ENCODE assay signal across 8 cellular contexts in the genomic region with DNA sequence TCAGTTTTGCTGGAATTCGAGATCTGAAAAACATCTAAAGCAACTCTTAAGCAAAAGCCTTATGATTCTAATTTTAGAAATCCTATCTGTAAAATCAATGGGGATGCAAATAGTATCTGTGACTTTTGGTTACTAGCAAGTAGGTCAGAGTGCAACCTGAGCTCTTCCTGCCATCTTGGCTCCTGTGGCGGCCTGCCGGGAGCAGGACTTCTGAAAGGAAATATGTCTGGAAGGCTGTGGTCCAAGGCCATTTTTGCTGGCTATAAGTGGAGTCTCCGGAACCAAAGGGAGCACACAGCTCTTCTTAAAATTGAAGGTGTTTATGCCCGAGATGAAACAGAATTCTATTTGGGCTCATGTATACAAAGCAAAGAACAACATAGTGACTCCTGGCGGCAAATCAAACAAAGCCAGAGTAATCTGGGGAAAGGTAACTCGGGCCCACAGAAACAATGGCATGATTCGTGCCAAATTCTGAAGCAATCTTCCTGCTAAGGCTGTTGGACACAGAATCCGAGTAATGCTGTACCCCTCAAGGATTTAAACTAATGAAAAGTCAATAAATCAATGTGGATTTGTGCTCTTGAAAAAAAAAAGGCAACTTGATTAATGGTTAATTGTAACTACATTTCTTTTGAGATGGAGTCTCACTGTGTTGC. TPM values are rescaled to one million over a fixed set of nuclear protein-coding genes. Genes with fewer than 3 reads are reported as not detected.
DNase-seq lines count a peak whose midpoint lies in the region; ATAC-seq and TF ChIP-seq lines count a peak whose summit lies in the region.

No MANE protein-coding gene starts in this region.

- WGBS in ovary, 3 donors, result 71 to 74% (median 73%) methylated on average over 9 of the region's 9 CpGs

- TF ChIP-seq POLR2A in ovary (IDR thresholded peaks at IDR 0.05), result no peak

- no peak for DNase-seq in CD4-positive, alpha-beta T cell
- no peak for DNase-seq in central memory CD8-positive, alpha-beta T cell (ENCODE audit: low spot score in 2 of 2)
- DNase-seq in natural killer cell (no peak), DMS 273 (lab: John Stamatoyannopoulos, UW; ENCODE audit: unreplicated experiment) (no peak), ovary (no peak)

- H3K27me3 ChIP-seq in CD4-positive, alpha-beta T cell (ENCODE audit: control insufficient read depth, insufficient read depth, low read length), result no peaks in the 10 kb centered on the region
- no peaks in the 10 kb centered on the region for H3K27me3 ChIP-seq in ovary

- H3K36me3 ChIP-seq in ovary, result no peaks in the 10 kb centered on the region

- peak overlapping the region; percentile 98 for H3K4me3 Mint-ChIP-seq in CD4-positive, alpha-beta T cell
- peak overlapping the region; percentile 92 for H3K4me3 Mint-ChIP-seq in central memory CD8-positive, alpha-beta T cell
- H3K4me3 Mint-ChIP-seq in natural killer cell, result peak overlapping the region; percentile 94

- ATAC-seq in CD4-positive, alpha-beta T cell (ENCODE audit: poor library complexity), result no peak
- no peak for ATAC-seq in central memory CD8-positive, alpha-beta T cell (replicated peaks; ENCODE audit: extremely low read depth, poor library complexity, severe bottlenecking)
- ATAC-seq in natural killer cell (no peak), HG03039 (IDR thresholded peaks at IDR 0.05; ENCODE audit: unreplicated experiment) (no peak), GM21717 (IDR thresholded peaks at IDR 0.05; ENCODE audit: unreplicated experiment) (no peak)

- peak overlapping the region; percentile 89 for H3K27ac Mint-ChIP-seq in CD4-positive, alpha-beta T cell
- H3K27ac Mint-ChIP-seq in central memory CD8-positive, alpha-beta T cell (ENCODE audit: low read depth), result no peak overlapping the region
- peak overlapping the region in 1 of 2 donors; percentile 85 for H3K27ac Mint-ChIP-seq in natural killer cell

- no peak overlapping the region for H3K27ac ChIP-seq in CD4-positive, alpha-beta T cell (ENCODE audit: low read depth, low read length)
- H3K27ac ChIP-seq in ovary, result no peak overlapping the region

- CTCF ChIA-PET in CD4-positive, alpha-beta T cell (lab: Charles Lee), result interaction anchor here (2.0 kb wide), 1 partner anchor 11 kb away, joined by 10 read pairs; no protein-coding TSS in a partner anchor

- H3K9me3 ChIP-seq in CD4-positive, alpha-beta T cell (ENCODE audit: control insufficient read depth, low read length), result no peaks in the 10 kb centered on the region
- H3K9me3 ChIP-seq in ovary, result no peaks in the 10 kb centered on the region

- no peak for TF ChIP-seq EP300 in Ishikawa (IDR thresholded peaks at IDR 0.05; ENCODE audit: borderline replicate concordance)
- no peak for TF ChIP-seq EP300 in ovary (IDR thresholded peaks at IDR 0.05)

- peaks cover 9% of the 10 kb centered on the region for H3K4me1 ChIP-seq in ovary (ENCODE audit: insufficient read depth)

- no peak for TF ChIP-seq RAD21 in Ishikawa (IDR thresholded peaks at IDR 0.05; ENCODE audit: low read depth)

- peaks cover 57% of the 10 kb centered on the region for H3K4me1 Mint-ChIP-seq in CD4-positive, alpha-beta T cell (ENCODE audit: low read depth)
- peaks cover 44% of the 10 kb centered on the region for H3K4me1 Mint-ChIP-seq in central memory CD8-positive, alpha-beta T cell
- H3K4me1 Mint-ChIP-seq in natural killer cell, result peaks cover 24 to 44% of the 10 kb centered on the region in 2 donors

- no peak overlapping the region for H3K4me3 ChIP-seq in ovary

- H3K9me3 Mint-ChIP-seq in CD4-positive, alpha-beta T cell, result no peaks in the 10 kb centered on the region
- H3K9me3 Mint-ChIP-seq in central memory CD8-positive, alpha-beta T cell, result no peaks in the 10 kb centered on the region
- H3K9me3 Mint-ChIP-seq in natural killer cell, result no peaks in the 10 kb centered on the region

- no peak for TF ChIP-seq CTCF in CD4-positive, alpha-beta T cell (IDR thresholded peaks at IDR 0.05)
- TF ChIP-seq CTCF in natural killer cell (IDR thresholded peaks at IDR 0.05) (no peak), ovary (IDR thresholded peaks at IDR 0.05) (no peak)

- H3K27me3 Mint-ChIP-seq in CD4-positive, alpha-beta T cell, result no peaks in the 10 kb centered on the region
- H3K27me3 Mint-ChIP-seq in central memory CD8-positive, alpha-beta T cell, result peaks cover 6% of the 10 kb centered on the region
- H3K27me3 Mint-ChIP-seq in natural killer cell (ENCODE audit: low read depth in 2 of 2), result peaks cover 3 to 5% of the 10 kb centered on the region in 2 donors

- peaks cover 28% of the 10 kb centered on the region for H3K36me3 Mint-ChIP-seq in CD4-positive, alpha-beta T cell (ENCODE audit: low read depth)
- peaks cover 14% of the 10 kb centered on the region for H3K36me3 Mint-ChIP-seq in central memory CD8-positive, alpha-beta T cell (ENCODE audit: insufficient read depth)
- no peaks in the 10 kb centered on the region for H3K36me3 Mint-ChIP-seq in natural killer cell

- POLR2A ChIA-PET in CD4-positive, alpha-beta T cell (lab: Charles Lee), result no interaction called here

- intact Hi-C loops in CD4-positive, alpha-beta T cell (cut with DNase I, micrococcal nuclease), result loop anchor here in 1 of 2 experiments (2.0 to 10.0 kb wide), 2 partner anchors 40 to 228 kb away; partner anchors contain the start of gene PARVG
- intact Hi-C loops in natural killer cell (cut with micrococcal nuclease), result loop anchor here (10.0 kb wide), 1 partner anchor 538 kb away; the partner anchor contains the start of gene RTL6
- intact Hi-C loops in ovary (cut with DNase I), result no loop called here

TF ChIP-seq in Ishikawa, 13 proteins besides CTCF, POLR2A, EP300 and RAD21:
- TF ChIP-seq NFIC (IDR thresholded peaks at IDR 0.05) (peak; percentile 47), CEBPB (IDR thresholded peaks at IDR 0.05) (peak; percentile 66)
- TF ChIP-seq, protein P1, sequence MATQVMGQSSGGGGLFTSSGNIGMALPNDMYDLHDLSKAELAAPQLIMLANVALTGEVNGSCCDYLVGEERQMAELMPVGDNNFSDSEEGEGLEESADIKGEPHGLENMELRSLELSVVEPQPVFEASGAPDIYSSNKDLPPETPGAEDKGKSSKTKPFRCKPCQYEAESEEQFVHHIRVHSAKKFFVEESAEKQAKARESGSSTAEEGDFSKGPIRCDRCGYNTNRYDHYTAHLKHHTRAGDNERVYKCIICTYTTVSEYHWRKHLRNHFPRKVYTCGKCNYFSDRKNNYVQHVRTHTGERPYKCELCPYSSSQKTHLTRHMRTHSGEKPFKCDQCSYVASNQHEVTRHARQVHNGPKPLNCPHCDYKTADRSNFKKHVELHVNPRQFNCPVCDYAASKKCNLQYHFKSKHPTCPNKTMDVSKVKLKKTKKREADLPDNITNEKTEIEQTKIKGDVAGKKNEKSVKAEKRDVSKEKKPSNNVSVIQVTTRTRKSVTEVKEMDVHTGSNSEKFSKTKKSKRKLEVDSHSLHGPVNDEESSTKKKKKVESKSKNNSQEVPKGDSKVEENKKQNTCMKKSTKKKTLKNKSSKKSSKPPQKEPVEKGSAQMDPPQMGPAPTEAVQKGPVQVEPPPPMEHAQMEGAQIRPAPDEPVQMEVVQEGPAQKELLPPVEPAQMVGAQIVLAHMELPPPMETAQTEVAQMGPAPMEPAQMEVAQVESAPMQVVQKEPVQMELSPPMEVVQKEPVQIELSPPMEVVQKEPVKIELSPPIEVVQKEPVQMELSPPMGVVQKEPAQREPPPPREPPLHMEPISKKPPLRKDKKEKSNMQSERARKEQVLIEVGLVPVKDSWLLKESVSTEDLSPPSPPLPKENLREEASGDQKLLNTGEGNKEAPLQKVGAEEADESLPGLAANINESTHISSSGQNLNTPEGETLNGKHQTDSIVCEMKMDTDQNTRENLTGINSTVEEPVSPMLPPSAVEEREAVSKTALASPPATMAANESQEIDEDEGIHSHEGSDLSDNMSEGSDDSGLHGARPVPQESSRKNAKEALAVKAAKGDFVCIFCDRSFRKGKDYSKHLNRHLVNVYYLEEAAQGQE (IDR thresholded peaks at IDR 0.05; ENCODE audit: low read depth), result no peak
TF ChIP-seq in Ishikawa: peak in this region for 2.

RNA-seq across cellular contexts. Expression of gene SAMM50, which starts 1.7 kb away (rescaled TPM):
- total RNA-seq in CD4-positive, alpha-beta T cell, result 10 to 100 TPM; 15.2 to 18.0 TPM
- total RNA-seq in natural killer cell (10 to 100 TPM; 25.9 to 30.6 (median 29.7) TPM), ovary (10 to 100 TPM; 18.0 to 47.3 (median 42.4) TPM)
- polyA plus RNA-seq in ovary, result 10 to 100 TPM; 34.4 to 60.2 TPM

RNA-seq across cellular contexts. Expression of gene PNPLA3, which starts 33.3 kb away (rescaled TPM):
- total RNA-seq in CD4-positive, alpha-beta T cell, result not detected
- under 1 TPM in 2 of 3 donors, not detected in 1; 0.53 to 0.54 TPM for total RNA-seq in natural killer cell
- 1 to 10 TPM in 4 of 7 donors, under 1 TPM in 3; 0.45 to 4.1 (median 1.3) TPM for total RNA-seq in ovary
- polyA plus RNA-seq in ovary, result 1 to 10 TPM in 1 of 2 donors, under 1 TPM in 1; 0.31 to 8.0 TPM
